Comparison of ENCODE assay signal across 8 cellular contexts in genomic region chr6:13453771-13454251, GRCh38. TPM values are rescaled to one million over a fixed set of nuclear protein-coding genes. Genes with fewer than 3 reads are reported as not detected.
DNase-seq lines count a peak whose midpoint lies in the region; ATAC-seq, FAIRE-seq and TF ChIP-seq lines count a peak whose summit lies in the region.

No MANE protein-coding gene starts in this region.

- RAD21 ChIA-PET in GM12878 (lab: Charles Lee; ENCODE audit: unreplicated experiment): interaction anchor here (0.7 to 6.5 kb wide), 24 partner anchors 8 to 171 kb away, joined by 3 to 98 read pairs (median 4); partner anchors contain the start of genes GFOD1 and SIRT5

- H3K4me1 ChIP-seq in Panc1 (ENCODE audit: control insufficient read depth, insufficient read depth, low read length) (no peaks in the 10 kb centered on the region), GM12878 (ENCODE audit: control insufficient read depth, insufficient read depth, low read length) (peaks cover 46% of the 10 kb centered on the region), skeletal muscle satellite cell (ENCODE audit: control insufficient read depth, insufficient read depth, low read length) (peaks cover 22% of the 10 kb centered on the region)

- in situ Hi-C loops in Panc1 (cut with HindIII; ENCODE audit: low pct_unique_long_range_greater_than_20kb, low sequenced_read_pairs) (no loop called here), GM12878 (cut with MboI) (no loop called here)

- intact Hi-C loops in Panc1 (cut with micrococcal nuclease; ENCODE audit: unreplicated experiment) (no loop called here), GM12878 (cut with micrococcal nuclease; ENCODE audit: unreplicated experiment) (loop anchor here (1.0 to 5.0 kb wide), 3 partner anchors 23 to 121 kb away; no protein-coding TSS in a partner anchor)

- no TSS peak for BruUV-seq in Panc1 (replicated peaks; lab: Mats Ljungman, UMichigan)
- no TSS peak for BruUV-seq in GM12878 (replicated peaks; lab: Mats Ljungman, UMichigan)

- SMC1A ChIA-PET in GM12878 (lab: Charles Lee; ENCODE audit: uncharacterized antibody, unreplicated experiment): interaction anchor here (0.7 to 11.4 kb wide), 26 partner anchors 9 to 310 kb away, joined by 3 to 179 read pairs (median 8); partner anchors contain the start of gene SIRT5

- CTCF ChIA-PET in Panc1 (lab: Charles Lee) (no interaction called here), GM12878 (lab: Yijun Ruan, JAX) (interaction anchor here (0.6 to 6.7 kb wide), 31 partner anchors 8 to 666 kb away, joined by 3 to 75 read pairs (median 4); partner anchors contain the start of genes NOL7 and SIRT5)

- TF ChIP-seq RAD21 in GM12878 (IDR thresholded peaks at IDR 0.05; ENCODE audit: insufficient read depth, low read depth, low read length): no peak

- H3K4me2 ChIP-seq in GM12878 (ENCODE audit: control insufficient read depth, insufficient read depth) (peak overlapping the region; percentile 58; the same call in 1 of the 2 replicates), skeletal muscle satellite cell (ENCODE audit: low read length) (peak overlapping the region; percentile 45)

- WGBS in GM12878 (ENCODE audit: insufficient coverage, insufficient replicate concordance, low lambda C conversion rate, missing lambda C conversion rate): 88% methylated on average over 2 of the region's 2 CpGs

- H3K27me3 ChIP-seq in Panc1 (ENCODE audit: control insufficient read depth, insufficient read depth, low read length) (peaks cover 3% of the 10 kb centered on the region; the same call in 1 of the 2 replicates), GM12878 (replicated peaks in 1 of 2; ENCODE audit: control insufficient read depth in 2 of 2, insufficient read depth in 2 of 2, low read length in 1 of 2) (no peaks in the 10 kb centered on the region), skeletal muscle satellite cell (ENCODE audit: control insufficient read depth, insufficient read depth, low read length) (no peaks in the 10 kb centered on the region)

- H3K9ac ChIP-seq in GM12878 (ENCODE audit: control insufficient read depth, insufficient read depth, low read length): no peak overlapping the region
- H3K9ac ChIP-seq in skeletal muscle satellite cell (ENCODE audit: low read depth, low read length): no peak overlapping the region

- DNase-seq in activated gamma-delta T cell treated with anti-CD3 and anti-CD28 coated beads, Interleukin-2, amount 50 U/mL, for 16 hours (ENCODE audit: low read depth): peak; percentile 13
- DNase-seq in activated gamma-delta T cell (lab: John Stamatoyannopoulos, UW) (no peak), Panc1 (ENCODE audit: low read depth, low spot score) (peak; percentile 13), GM12878 (ENCODE audit: low read depth, low spot score) (peak; percentile 65), OCI-M1 (lab: John Stamatoyannopoulos, UW) (no peak)

- TF ChIP-seq EP300 in GM12878 (IDR thresholded peaks at IDR 0.05; ENCODE audit: borderline replicate concordance in 1 of 2, control insufficient read depth in 1 of 2, low read depth in 2 of 2, low read length in 2 of 2): no peak

- FAIRE-seq in GM12878 (lab: Jason Lieb, UNC): no peak

- no peaks in the 10 kb centered on the region for H4K20me1 ChIP-seq in GM12878 (ENCODE audit: control insufficient read depth, insufficient read depth)

- H2AFZ ChIP-seq in GM12878 (ENCODE audit: control insufficient read depth, low read depth, low read length): no peak overlapping the region

- H3K27ac ChIP-seq in Panc1 (ENCODE audit: low read length) (no peak overlapping the region), GM12878 (ENCODE audit: control insufficient read depth, insufficient read depth) (peak overlapping the region; percentile 71)

- H3K9me3 ChIP-seq in Panc1 (ENCODE audit: control insufficient read depth, insufficient read depth, low read depth, low read length) (no peaks in the 10 kb centered on the region), GM12878 (replicated peaks; ENCODE audit: control insufficient read depth, insufficient read depth, low read length) (peaks cover 5% of the 10 kb centered on the region; the same call in 1 of the 3 replicates), skeletal muscle satellite cell (replicated peaks; ENCODE audit: low read length) (no peaks in the 10 kb centered on the region)

- H3K36me3 ChIP-seq in Panc1 (ENCODE audit: control insufficient read depth, insufficient read depth, low read length) (no peaks in the 10 kb centered on the region), GM12878 (ENCODE audit: control insufficient read depth in 2 of 2, insufficient read depth in 2 of 2, low read length in 1 of 2) (peaks cover 12 to 24% of the 10 kb centered on the region in 2 experiments), skeletal muscle satellite cell (ENCODE audit: insufficient read depth, low read length) (no peaks in the 10 kb centered on the region)

- H3K4me3 ChIP-seq in Panc1 (ENCODE audit: low read depth in 2 of 2, low read length in 2 of 2) (no peak overlapping the region), GM12878 (no peak overlapping the region), skeletal muscle satellite cell (ENCODE audit: low read length) (no peak overlapping the region)

- peaks cover 52% of the 10 kb centered on the region for H3K79me2 ChIP-seq in GM12878 (ENCODE audit: control insufficient read depth, insufficient read depth, low read length)

- ATAC-seq in Panc1: no peak
- peak; percentile 72 for ATAC-seq in GM12878
- ATAC-seq in HG02678 (IDR thresholded peaks at IDR 0.05; ENCODE audit: unreplicated experiment): no peak
- no peak for ATAC-seq in GM19023 (IDR thresholded peaks at IDR 0.05; ENCODE audit: unreplicated experiment)

- POLR2A ChIA-PET in Panc1 (lab: Charles Lee) (no interaction called here), GM12878 (lab: Charles Lee) (interaction anchor here (0.6 to 4.9 kb wide), 13 partner anchors 9 to 1784 kb away, joined by 3 to 21 read pairs (median 4); partner anchors contain the start of gene SIRT5)

- TF ChIP-seq POLR2A in GM12878 (IDR thresholded peaks at IDR 0.05; ENCODE audit: low read depth, low read length): peak; percentile 43; the same call in 1 of the 2 replicates

- no peak for TF ChIP-seq CTCF in Panc1 (IDR thresholded peaks at IDR 0.05)
- TF ChIP-seq CTCF in GM12878 (IDR thresholded peaks at IDR 0.05 in 2 of 3, conservative IDR thresholded peaks at IDR 0.05 in 1 of 3; ENCODE audit: control insufficient read depth in 2 of 3, extremely low read depth in 1 of 3, insufficient read depth in 1 of 3, low read depth in 3 of 3, low read length in 3 of 3): no peak

TF ChIP-seq in GM12878, 131 proteins besides CTCF, POLR2A, EP300 and RAD21 (continues in another document):
- TF ChIP-seq FOXM1 (IDR thresholded peaks at IDR 0.05; ENCODE audit: low read depth, low read length): no peak
- TF ChIP-seq ZBTB33 (IDR thresholded peaks at IDR 0.05): no peak
- TF ChIP-seq CREB1 (IDR thresholded peaks at IDR 0.05; ENCODE audit: low read depth): 0 out of 2 replicates have a peak, but pooled peaks have one; percentile 42
- 0 out of 2 replicates have a peak, but pooled peaks have one; percentile 34 for TF ChIP-seq SMAD5 (IDR thresholded peaks at IDR 0.05; ENCODE audit: low read depth)
- no peak for TF ChIP-seq CHD2 (IDR thresholded peaks at IDR 0.05; ENCODE audit: borderline replicate concordance, low read depth, low read length)
- TF ChIP-seq POLR2AphosphoS5 (IDR thresholded peaks at IDR 0.05; ENCODE audit: low read length): peak; percentile 67
- no peak for TF ChIP-seq FOXK2 (IDR thresholded peaks at IDR 0.05)
- peak; percentile 12 to 90; a peak in 2 of 4 replicates for TF ChIP-seq SRF (IDR thresholded peaks at IDR 0.05; ENCODE audit: low read depth in 2 of 2, low read length in 2 of 2)
- no peak for TF ChIP-seq EED (IDR thresholded peaks at IDR 0.05; ENCODE audit: low read depth)

RNA-seq across cellular contexts. Expression of gene GFOD1, which starts 33.6 kb away (rescaled TPM):
- total RNA-seq in Panc1 (2021; ENCODE audit: unreplicated experiment) (0.62 TPM), GM12878 (2014; rRNA removed) (16.3 and 16.8 TPM in 2 replicates), GM12878 (2014; rRNA removed; fragmentation: Illumina TruSeq; extraction: Trizol) (14.6 and 15.1 TPM in 2 replicates), GM12878 (2021) (18.0 and 20.6 TPM in 2 replicates)
- 0.18 TPM for polyA plus RNA-seq in Panc1 (2012; ENCODE audit: insufficient read length)
- 121 and 123 TPM in 2 replicates for total RNA-seq in GM12878 (2013; cell fraction: nucleolus; rRNA removed)
- polyA plus RNA-seq in GM12878 (2011; ENCODE audit: low read depth): 5.7 TPM
- polyA plus RNA-seq in GM12878 (2011; rRNA removed) (40.1 and 41.4 TPM in 2 replicates), GM12878 (2014; fragmentation: Illumina TruSeq; extraction: Trizol) (9.8 and 10.2 TPM in 2 replicates), GM12878 (2014; fragmentation: Nextera tagmentation; extraction: Ambion mirVana) (1 to 10 TPM; 6.5 to 7.9 TPM), GM12878 (2014; rRNA removed) (14.8 and 16.1 TPM in 2 replicates), GM12878 (2016; fragmentation: Nextera tagmentation; extraction: Ambion mirVana) (10 to 100 TPM; 16.9 to 22.8 TPM)
- polyA plus RNA-seq in GM12878 (2011; cell fraction: cytosol; rRNA removed): 32.8 and 36.8 TPM in 2 replicates
- polyA plus RNA-seq in GM12878 (2011; cell fraction: nucleus; rRNA removed): 40.6 and 41.7 TPM in 2 replicates
- 8.8 and 11.5 TPM in 2 replicates for polyA plus RNA-seq in GM12878 (2012)
- 70.4 and 77.3 TPM in 2 replicates for polyA minus RNA-seq in GM12878 (2011; rRNA and poly(A)+ RNA removed)
- 22.9 and 27.3 TPM in 2 replicates for polyA minus RNA-seq in GM12878 (2011; cell fraction: cytosol; rRNA and poly(A)+ RNA removed)
- 48.8 and 86.5 TPM in 2 replicates for polyA minus RNA-seq in GM12878 (2011; cell fraction: nucleus; rRNA and poly(A)+ RNA removed)
- 3.5 TPM in 2 replicates for total RNA-seq in skeletal muscle satellite cell (2012; rRNA removed)

Comparison
In these comparisons a context has a peak if more than half of its experiments do, and no peak if none do; other contexts are left out.
1. DNase-seq: peak in activated gamma-delta T cell treated with anti-CD3 and anti-CD28 coated beads, Interleukin-2, amount 50 U/mL, for 16 hours (single experiment), Panc1 (single experiment) and GM12878 (single experiment); none in activated gamma-delta T cell (single experiment) and OCI-M1 (single experiment).